Comparison of ENCODE assay signal across 7 cellular contexts in the genomic region with DNA sequence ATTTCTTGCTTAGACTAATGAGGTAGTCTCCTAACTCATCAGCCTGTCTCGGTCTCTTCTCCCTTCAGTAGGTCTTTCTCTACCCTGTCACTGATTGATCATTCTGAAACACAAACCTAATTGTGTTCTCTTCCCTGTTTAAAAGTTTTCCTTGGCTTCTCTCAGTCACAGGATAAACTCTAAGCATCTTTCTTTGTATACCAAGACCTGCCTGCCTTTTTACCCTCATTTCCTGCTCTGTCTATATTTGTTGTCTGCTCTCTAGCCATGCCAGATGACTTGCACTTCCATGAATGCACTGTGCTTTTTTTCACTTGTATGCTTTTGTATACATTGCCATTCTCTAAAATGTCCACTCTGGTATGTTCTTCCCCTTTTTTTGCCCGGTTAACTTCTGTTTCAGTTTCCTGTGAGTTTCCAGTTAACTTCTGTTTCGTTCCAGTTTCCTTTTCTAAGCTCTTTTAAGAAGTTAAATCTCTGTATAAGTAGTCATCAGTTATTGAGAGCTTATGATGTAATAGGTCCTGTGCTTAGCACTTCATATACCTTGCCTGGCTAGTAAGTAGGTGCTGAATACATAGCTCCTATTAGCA. TPM values are rescaled to one million over a fixed set of nuclear protein-coding genes. Genes with fewer than 3 reads are reported as not detected.
DNase-seq lines count a peak whose midpoint lies in the region; ATAC-seq and TF ChIP-seq lines count a peak whose summit lies in the region.

No MANE protein-coding gene starts in this region.

- H3K4me3 ChIP-seq in Peyer's patch (no peak overlapping the region), suprapubic skin (no peak overlapping the region)

- no peak for TF ChIP-seq CTCF in Peyer's patch (IDR thresholded peaks at IDR 0.05)
- no peak for TF ChIP-seq CTCF in suprapubic skin (IDR thresholded peaks at IDR 0.05)

- H3K9me3 ChIP-seq in Peyer's patch (no peaks in the 10 kb centered on the region), suprapubic skin (no peaks in the 10 kb centered on the region)

- H3K27me3 ChIP-seq in Peyer's patch, result no peaks in the 10 kb centered on the region
- no peaks in the 10 kb centered on the region for H3K27me3 ChIP-seq in suprapubic skin

- H3K4me1 ChIP-seq in Peyer's patch, result peaks cover 0 to 38% (median 23%) of the 10 kb centered on the region in 4 donors
- H3K4me1 ChIP-seq in suprapubic skin, result peaks cover 53% of the 10 kb centered on the region

- DNase-seq in Peyer's patch (no peak), globus pallidus (ENCODE audit: low spot score) (peak; percentile 48), suprapubic skin (ENCODE audit: low spot score in 2 of 2) (no peak), NCI-H1092 treated with DMSO at 0.1 percent for 48 hours (lab: John Stamatoyannopoulos, UW) (no peak)
- DNase-seq in activated effector memory CD4-positive, alpha-beta T cell treated with Interleukin-2 at 50 U/mL for 16 hours, result no peak

- no peak for TF ChIP-seq EP300 in suprapubic skin (IDR thresholded peaks at IDR 0.05)

- peak; percentile 58 for ATAC-seq in GM18873 (IDR thresholded peaks at IDR 0.05; ENCODE audit: low FRiP score, unreplicated experiment)
- ATAC-seq in HG02885 (IDR thresholded peaks at IDR 0.05; ENCODE audit: poor library complexity, unreplicated experiment), result peak; percentile 70

- TF ChIP-seq POLR2A in Peyer's patch (IDR thresholded peaks at IDR 0.05) (no peak), suprapubic skin (IDR thresholded peaks at IDR 0.05) (no peak)

- H3K36me3 ChIP-seq in Peyer's patch (no peaks in the 10 kb centered on the region), suprapubic skin (no peaks in the 10 kb centered on the region)

- H3K27ac ChIP-seq in Peyer's patch (peak overlapping the region in 3 of 4 donors; percentile 16 to 64 (median 55)), suprapubic skin (peak overlapping the region; percentile 66)

- 42% methylated on average over 3 of the region's 3 CpGs for WGBS in suprapubic skin

RNA-seq across cellular contexts. Expression of a gene that starts 12.8 kb away (rescaled TPM):
- 10 to 100 TPM; 28.0 to 73.4 (median 42.5) TPM for total RNA-seq in Peyer's patch
- total RNA-seq in suprapubic skin, result 10 to 100 TPM; 68.6 to 97.2 (median 73.7) TPM
